Comparison of ENCODE assay signal across 10 cellular contexts in the genomic region with DNA sequence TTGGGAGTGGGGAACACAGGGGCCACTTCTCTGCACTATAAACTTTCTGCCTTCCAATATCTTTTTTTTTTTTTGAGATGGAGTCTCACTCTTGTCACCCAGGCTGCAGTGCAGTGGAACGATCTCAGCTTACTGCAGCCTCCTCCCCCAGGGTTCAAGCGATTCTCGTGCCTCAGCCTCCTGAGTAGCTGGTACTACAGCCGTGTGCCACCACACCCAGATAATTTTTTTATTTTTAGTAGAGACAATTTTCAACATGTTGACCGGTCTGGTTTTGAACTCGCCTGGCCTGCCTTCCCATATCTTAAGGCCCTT. TPM values are rescaled to one million over a fixed set of nuclear protein-coding genes. Genes with fewer than 3 reads are reported as not detected.
DNase-seq lines count a peak whose midpoint lies in the region; ATAC-seq and TF ChIP-seq lines count a peak whose summit lies in the region.
"Had no signal": no experiment of that assay in that cellular context is flagged by ENCODE, and none has a peak within 500 bp of the region (broad histone marks: within the 10 kb centered on the region; RNA-seq: fewer than 3 reads in every experiment).

No MANE protein-coding gene starts in this region.

- H3K9me3 ChIP-seq in CD8-positive, alpha-beta T cell (ENCODE audit: low read length): no peaks in the 10 kb centered on the region
- no peaks in the 10 kb centered on the region for H3K9me3 ChIP-seq in osteoblast (ENCODE audit: low read depth, low read length)

- H3K27me3 ChIP-seq in CD8-positive, alpha-beta T cell (ENCODE audit: insufficient read depth, low read length): no peaks in the 10 kb centered on the region
- no peaks in the 10 kb centered on the region for H3K27me3 ChIP-seq in osteoblast (ENCODE audit: insufficient read depth, low read length)

- POLR2A ChIA-PET in CD8-positive, alpha-beta T cell (lab: Charles Lee): interaction anchor here (2.4 to 5.1 kb wide), 2 partner anchors 27 to 217 kb away, joined by 13 to 66 read pairs; partner anchors contain the start of genes C11orf98 and CSKMT
- POLR2A ChIA-PET in RWPE1 (lab: Yijun Ruan, JAX; ENCODE audit: low non-redundant PET): no interaction called here

- H3K36me3 ChIP-seq in CD8-positive, alpha-beta T cell (ENCODE audit: insufficient read depth, low read length): peaks cover 46% of the 10 kb centered on the region
- peaks cover 53% of the 10 kb centered on the region for H3K36me3 ChIP-seq in osteoblast (ENCODE audit: insufficient read depth, low read length)

- no peak for TF ChIP-seq CTCF in CD8-positive, alpha-beta T cell (IDR thresholded peaks at IDR 0.05)
- TF ChIP-seq CTCF in RWPE1 (conservative IDR thresholded peaks at IDR 0.05; ENCODE audit: low read depth) (no peak), endothelial cell (IDR thresholded peaks at IDR 0.05; ENCODE audit: unreplicated experiment) (no peak), osteoblast (IDR thresholded peaks at IDR 0.05; ENCODE audit: extremely low read depth, low read depth, low read length) (no peak)

- H3K4me3 ChIP-seq in CD8-positive, alpha-beta T cell (ENCODE audit: low read depth, low read length): peak overlapping the region; percentile 66
- peak overlapping the region; percentile 93 for H3K4me3 ChIP-seq in osteoblast (ENCODE audit: insufficient read depth, low read length)

- no peak overlapping the region for H2AFZ ChIP-seq in osteoblast (ENCODE audit: low read length)

- CTCF ChIA-PET in CD8-positive, alpha-beta T cell (lab: Charles Lee): interaction anchor here (0.7 to 2.1 kb wide), 3 partner anchors 23 to 129 kb away, joined by 3 to 11 read pairs (median 6); partner anchors contain the start of gene ZBTB3
- CTCF ChIA-PET in RWPE1 (lab: Yijun Ruan, JAX): no interaction called here

- peak overlapping the region; percentile 89 for H3K4me2 ChIP-seq in osteoblast (ENCODE audit: insufficient read depth, low read length)

- H3K27ac Mint-ChIP-seq in CD8-positive, alpha-beta T cell: peak overlapping the region; percentile 100
- H3K27ac Mint-ChIP-seq in endothelial cell (ENCODE audit: unreplicated experiment): peak overlapping the region; percentile 99

- H3K9me3 Mint-ChIP-seq in CD8-positive, alpha-beta T cell: no peaks in the 10 kb centered on the region
- no peaks in the 10 kb centered on the region for H3K9me3 Mint-ChIP-seq in endothelial cell (ENCODE audit: unreplicated experiment)

- peaks cover 53% of the 10 kb centered on the region for H4K20me1 ChIP-seq in osteoblast (ENCODE audit: insufficient read depth, low read length)

- H3K4me1 ChIP-seq in CD8-positive, alpha-beta T cell (ENCODE audit: insufficient read depth, low read length): peaks cover 36% of the 10 kb centered on the region
- H3K4me1 ChIP-seq in osteoblast (ENCODE audit: insufficient read depth, low read length): peaks cover 43% of the 10 kb centered on the region

- H3K27me3 Mint-ChIP-seq in CD8-positive, alpha-beta T cell (ENCODE audit: low read depth): no peaks in the 10 kb centered on the region
- peaks cover 16% of the 10 kb centered on the region for H3K27me3 Mint-ChIP-seq in endothelial cell (ENCODE audit: unreplicated experiment)

- no peak for ATAC-seq in CD8-positive, alpha-beta T cell
- no peak for ATAC-seq in HG02798 (IDR thresholded peaks at IDR 0.05; ENCODE audit: poor library complexity, unreplicated experiment)
- no peak for ATAC-seq in GM19455 (IDR thresholded peaks at IDR 0.05; ENCODE audit: unreplicated experiment)

- peaks cover 63% of the 10 kb centered on the region for H3K79me2 ChIP-seq in osteoblast (ENCODE audit: insufficient read depth, low read length)

- H3K4me3 Mint-ChIP-seq in CD8-positive, alpha-beta T cell: peak overlapping the region; percentile 100
- H3K4me3 Mint-ChIP-seq in endothelial cell (ENCODE audit: unreplicated experiment): peak overlapping the region; percentile 100

- no peak for DNase-seq in CD8-positive, alpha-beta T cell
- DNase-seq in RWPE1 (ENCODE audit: low spot score): no peak
- DNase-seq in endothelial cell (ENCODE audit: low spot score): no peak
- DNase-seq in osteoblast (ENCODE audit: insufficient read length, low spot score, missing footprints): no peak
- DNase-seq in medulla oblongata (ENCODE audit: extremely low spot score): no peak
- DNase-seq in NK-92 treated with Interleukin-12 subunit alpha and Interleukin-12 subunit beta, amount 100 ng/mL, for 24 hours (lab: John Stamatoyannopoulos, UW): no peak
- DNase-seq: NCI-H510A treated with DMSO at 0.1 percent for 48 hours had no signal

- H3K4me1 Mint-ChIP-seq in CD8-positive, alpha-beta T cell (ENCODE audit: low read depth): peaks cover 50% of the 10 kb centered on the region
- H3K4me1 Mint-ChIP-seq in endothelial cell (ENCODE audit: unreplicated experiment): peaks cover 53% of the 10 kb centered on the region

- peaks cover 67% of the 10 kb centered on the region for H3K36me3 Mint-ChIP-seq in CD8-positive, alpha-beta T cell
- H3K36me3 Mint-ChIP-seq in endothelial cell (ENCODE audit: low read depth, unreplicated experiment): peaks cover 51% of the 10 kb centered on the region

- peak overlapping the region; percentile 94 for H3K27ac ChIP-seq in CD8-positive, alpha-beta T cell (ENCODE audit: low read depth, low read length)
- peak overlapping the region; percentile 99 for H3K27ac ChIP-seq in RWPE1
- H3K27ac ChIP-seq in osteoblast (ENCODE audit: low read depth, low read length): peak overlapping the region; percentile 100

- intact Hi-C loops in CD8-positive, alpha-beta T cell (cut with DNase I, micrococcal nuclease): loop anchor here (5.0 to 10.0 kb wide), 3 partner anchors 1090 to 1448 kb away; partner anchors contain the start of genes FEN1 (in 1 of the 2), PRDX5 (in 1 of the 2), SDHAF2 (in 1 of the 2) and TMEM258 (in 1 of the 2)

RNA-seq across cellular contexts. Expression of gene SLC3A2, which starts 1.7 kb away (rescaled TPM):
- total RNA-seq in CD8-positive, alpha-beta T cell: 100 to 1,000 TPM; 212 to 245 TPM
- total RNA-seq in endothelial cell (ENCODE audit: unreplicated experiment) (147 TPM), osteoblast (217 and 259 TPM in 2 replicates)

RNA-seq across cellular contexts. Expression of gene CHRM1, which starts 38.8 kb away (rescaled TPM):
- total RNA-seq in CD8-positive, alpha-beta T cell: not detected
- not detected for total RNA-seq in endothelial cell (ENCODE audit: unreplicated experiment)
- under 0.01 TPM in 1 of 2 replicates, not detected in the other for total RNA-seq in osteoblast
- total RNA-seq: lung microvascular endothelial cell had no signal

RNA-seq across cellular contexts. Expression of gene WDR74, which starts 43.0 kb away (rescaled TPM):
- total RNA-seq in CD8-positive, alpha-beta T cell: 100 to 1,000 TPM; 231 to 245 TPM
- total RNA-seq in endothelial cell (ENCODE audit: unreplicated experiment): 42.2 TPM
- 31.2 and 34.0 TPM in 2 replicates for total RNA-seq in osteoblast

RNA-seq across cellular contexts. Expression of gene TEX54, which starts 49.7 kb away (rescaled TPM):
- total RNA-seq in CD8-positive, alpha-beta T cell: not detected
- total RNA-seq in endothelial cell (ENCODE audit: unreplicated experiment) (not detected), osteoblast (not detected in 2 replicates)
- total RNA-seq: lung microvascular endothelial cell had no signal

RNA-seq across cellular contexts. Expression of gene STX5, which starts 50.5 kb away (rescaled TPM):
- 100 to 1,000 TPM; 113 TPM for total RNA-seq in CD8-positive, alpha-beta T cell
- total RNA-seq in endothelial cell (ENCODE audit: unreplicated experiment): 37.9 TPM
- total RNA-seq in osteoblast: 35.8 and 40.7 TPM in 2 replicates
